Comparison of ENCODE assay signal across 1 cellular context in genomic region chr9:120792898-120793765, GRCh38.
TF ChIP-seq lines count a peak whose summit lies in the region.

TSS of gene FBXW2 (minus strand) at chr9:120793416. CDS start at chr9:120788258, 5,158 bp downstream.

TF ChIP-seq in HepG2, 621 proteins besides CTCF, POLR2A, EP300 and RAD21 (continued from another document and continues in another):
- TF ChIP-seq TERF1 (CRISPR knock-in tag; IDR thresholded peaks at IDR 0.05) (peak; percentile 70; the same call in 1 of the 2 replicates), ZNF276 (CRISPR knock-in tag; IDR thresholded peaks at IDR 0.05; ENCODE audit: low read depth) (no peak), ATM (IDR thresholded peaks at IDR 0.05; ENCODE audit: borderline replicate concordance) (no peak), ZNF674 (CRISPR knock-in tag; IDR thresholded peaks at IDR 0.05; ENCODE audit: low read depth) (no peak; the same call in 1 of the 2 replicates), ZNF660 (CRISPR knock-in tag; IDR thresholded peaks at IDR 0.05; ENCODE audit: borderline replicate concordance, low read depth) (no peak), RFXAP (CRISPR knock-in tag; IDR thresholded peaks at IDR 0.05; ENCODE audit: borderline replicate concordance) (peak; percentile 83), ZBED4 (CRISPR knock-in tag; IDR thresholded peaks at IDR 0.05; ENCODE audit: borderline replicate concordance) (peak; percentile 68; the same call in 1 of the 2 replicates), GLI4 (CRISPR knock-in tag; IDR thresholded peaks at IDR 0.05; ENCODE audit: borderline replicate concordance) (no peak; the same call in 1 of the 2 replicates), PHF21A (CRISPR knock-in tag; IDR thresholded peaks at IDR 0.05) (no peak), CENPX (CRISPR knock-in tag; IDR thresholded peaks at IDR 0.05) (no peak), AGO2 (optimal IDR thresholded peaks at IDR 0.05; ENCODE audit: low read depth, low read length) (peak; percentile 65), SPEN (CRISPR knock-in tag; IDR thresholded peaks at IDR 0.05; ENCODE audit: low read depth) (peak; percentile 96), ZNF260 (CRISPR knock-in tag; IDR thresholded peaks at IDR 0.05; ENCODE audit: borderline replicate concordance, low read depth) (no peak), ZFP1 (CRISPR knock-in tag; IDR thresholded peaks at IDR 0.05) (peak; percentile 47; the same call in 1 of the 2 replicates), PCBP2 (optimal IDR thresholded peaks at IDR 0.05; ENCODE audit: low read depth, low read length, poor library complexity, severe bottlenecking) (no peak), TFDP1 (CRISPR knock-in tag; IDR thresholded peaks at IDR 0.05; ENCODE audit: borderline replicate concordance) (peak; percentile 86), XBP1 (CRISPR knock-in tag; IDR thresholded peaks at IDR 0.05) (peak; percentile 84; the same call in 1 of the 2 replicates), MLX (CRISPR knock-in tag; IDR thresholded peaks at IDR 0.05) (peak; percentile 63; the same call in 1 of the 2 replicates), ZFP41 (CRISPR knock-in tag; IDR thresholded peaks at IDR 0.05; ENCODE audit: borderline replicate concordance) (no peak; the same call in 1 of the 2 replicates), MTA3 (CRISPR knock-in tag; IDR thresholded peaks at IDR 0.05) (no peak), NFE2 (CRISPR knock-in tag; IDR thresholded peaks at IDR 0.05) (no peak), DMTF1 (CRISPR knock-in tag; IDR thresholded peaks at IDR 0.05) (no peak), ZNF841 (CRISPR knock-in tag; IDR thresholded peaks at IDR 0.05; ENCODE audit: borderline replicate concordance) (no peak)
- TF ChIP-seq, protein P1, sequence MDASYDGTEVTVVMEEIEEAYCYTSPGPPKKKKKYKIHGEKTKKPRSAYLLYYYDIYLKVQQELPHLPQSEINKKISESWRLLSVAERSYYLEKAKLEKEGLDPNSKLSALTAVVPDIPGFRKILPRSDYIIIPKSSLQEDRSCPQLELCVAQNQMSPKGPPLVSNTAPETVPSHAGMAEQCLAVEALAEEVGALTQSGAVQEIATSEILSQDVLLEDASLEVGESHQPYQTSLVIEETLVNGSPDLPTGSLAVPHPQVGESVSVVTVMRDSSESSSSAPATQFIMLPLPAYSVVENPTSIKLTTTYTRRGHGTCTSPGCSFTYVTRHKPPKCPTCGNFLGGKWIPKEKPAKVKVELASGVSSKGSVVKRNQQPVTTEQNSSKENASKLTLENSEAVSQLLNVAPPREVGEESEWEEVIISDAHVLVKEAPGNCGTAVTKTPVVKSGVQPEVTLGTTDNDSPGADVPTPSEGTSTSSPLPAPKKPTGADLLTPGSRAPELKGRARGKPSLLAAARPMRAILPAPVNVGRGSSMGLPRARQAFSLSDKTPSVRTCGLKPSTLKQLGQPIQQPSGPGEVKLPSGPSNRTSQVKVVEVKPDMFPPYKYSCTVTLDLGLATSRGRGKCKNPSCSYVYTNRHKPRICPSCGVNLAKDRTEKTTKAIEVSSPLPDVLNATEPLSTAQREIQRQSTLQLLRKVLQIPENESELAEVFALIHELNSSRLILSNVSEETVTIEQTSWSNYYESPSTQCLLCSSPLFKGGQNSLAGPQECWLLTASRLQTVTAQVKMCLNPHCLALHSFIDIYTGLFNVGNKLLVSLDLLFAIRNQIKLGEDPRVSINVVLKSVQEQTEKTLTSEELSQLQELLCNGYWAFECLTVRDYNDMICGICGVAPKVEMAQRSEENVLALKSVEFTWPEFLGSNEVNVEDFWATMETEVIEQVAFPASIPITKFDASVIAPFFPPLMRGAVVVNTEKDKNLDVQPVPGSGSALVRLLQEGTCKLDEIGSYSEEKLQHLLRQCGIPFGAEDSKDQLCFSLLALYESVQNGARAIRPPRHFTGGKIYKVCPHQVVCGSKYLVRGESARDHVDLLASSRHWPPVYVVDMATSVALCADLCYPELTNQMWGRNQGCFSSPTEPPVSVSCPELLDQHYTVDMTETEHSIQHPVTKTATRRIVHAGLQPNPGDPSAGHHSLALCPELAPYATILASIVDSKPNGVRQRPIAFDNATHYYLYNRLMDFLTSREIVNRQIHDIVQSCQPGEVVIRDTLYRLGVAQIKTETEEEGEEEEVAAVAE (CRISPR knock-in tag; IDR thresholded peaks at IDR 0.05; ENCODE audit: borderline replicate concordance), result peak; percentile 86; the same call in 1 of the 2 replicates
- TF ChIP-seq, protein P2, sequence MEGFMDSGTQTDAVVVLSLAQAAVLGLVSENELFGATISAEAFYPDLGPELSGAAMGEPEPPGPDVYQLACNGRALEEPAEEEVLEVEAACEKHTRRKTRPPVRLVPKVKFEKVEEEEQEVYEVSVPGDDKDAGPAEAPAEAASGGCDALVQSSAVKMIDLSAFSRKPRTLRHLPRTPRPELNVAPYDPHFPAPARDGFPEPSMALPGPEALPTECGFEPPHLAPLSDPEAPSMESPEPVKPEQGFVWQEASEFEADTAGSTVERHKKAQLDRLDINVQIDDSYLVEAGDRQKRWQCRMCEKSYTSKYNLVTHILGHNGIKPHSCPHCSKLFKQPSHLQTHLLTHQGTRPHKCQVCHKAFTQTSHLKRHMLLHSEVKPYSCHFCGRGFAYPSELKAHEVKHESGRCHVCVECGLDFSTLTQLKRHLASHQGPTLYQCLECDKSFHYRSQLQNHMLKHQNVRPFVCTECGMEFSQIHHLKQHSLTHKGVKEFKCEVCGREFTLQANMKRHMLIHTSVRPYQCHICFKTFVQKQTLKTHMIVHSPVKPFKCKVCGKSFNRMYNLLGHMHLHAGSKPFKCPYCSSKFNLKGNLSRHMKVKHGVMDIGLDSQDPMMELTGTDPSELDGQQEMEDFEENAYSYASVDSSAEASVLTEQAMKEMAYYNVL (CRISPR knock-in tag; IDR thresholded peaks at IDR 0.05; ENCODE audit: borderline replicate concordance), result peak; percentile 88
- TF ChIP-seq, protein P3, sequence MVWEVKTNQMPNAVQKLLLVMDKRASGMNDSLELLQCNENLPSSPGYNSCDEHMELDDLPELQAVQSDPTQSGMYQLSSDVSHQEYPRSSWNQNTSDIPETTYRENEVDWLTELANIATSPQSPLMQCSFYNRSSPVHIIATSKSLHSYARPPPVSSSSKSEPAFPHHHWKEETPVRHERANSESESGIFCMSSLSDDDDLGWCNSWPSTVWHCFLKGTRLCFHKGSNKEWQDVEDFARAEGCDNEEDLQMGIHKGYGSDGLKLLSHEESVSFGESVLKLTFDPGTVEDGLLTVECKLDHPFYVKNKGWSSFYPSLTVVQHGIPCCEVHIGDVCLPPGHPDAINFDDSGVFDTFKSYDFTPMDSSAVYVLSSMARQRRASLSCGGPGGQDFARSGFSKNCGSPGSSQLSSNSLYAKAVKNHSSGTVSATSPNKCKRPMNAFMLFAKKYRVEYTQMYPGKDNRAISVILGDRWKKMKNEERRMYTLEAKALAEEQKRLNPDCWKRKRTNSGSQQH (CRISPR knock-in tag; IDR thresholded peaks at IDR 0.05; ENCODE audit: low read depth), result no peak; the same call in 1 of the 2 replicates
